12 cellular contexts compared by ENCODE assay signal in genomic region chr5:141431286-141431685, GRCh38. TPM values are rescaled to one million over a fixed set of nuclear protein-coding genes. Genes with fewer than 3 reads are reported as not detected.
DNase-seq lines count a peak whose midpoint lies in the region; ATAC-seq and TF ChIP-seq lines count a peak whose summit lies in the region.
"Had no signal": no experiment of that assay in that cellular context is flagged by ENCODE, and none has a peak within 500 bp of the region (broad histone marks: within the 10 kb centered on the region; RNA-seq: fewer than 3 reads in every experiment).

No MANE protein-coding gene starts in this region.

- peaks cover 21% of the 10 kb centered on the region for H3K36me3 Mint-ChIP-seq in activated CD8-positive, alpha-beta T cell treated with anti-CD3 and anti-CD28 coated beads for 36 hours (ENCODE audit: low read depth)

- CTCF ChIA-PET in AG04450 (lab: Charles Lee), result interaction anchor here (0.8 to 7.2 kb wide), 10 partner anchors 10 to 136 kb away, joined by 3 to 94 read pairs (median 10); partner anchors contain the start of genes PCDHGA10 and PCDHGA11
- CTCF ChIA-PET in activated CD8-positive, alpha-beta T cell treated with anti-CD3 and anti-CD28 coated beads for 36 hours (lab: Charles Lee), result interaction anchor here (1.4 to 4.3 kb wide), 18 partner anchors 11 to 135 kb away, joined by 3 to 40 read pairs (median 11); partner anchors contain the start of genes PCDHGA10, PCDHGA11, PCDHGA9 and PCDHGB3

- ATAC-seq in activated CD8-positive, alpha-beta T cell treated with anti-CD3 and anti-CD28 coated beads for 36 hours, result no peak
- ATAC-seq in right lobe of liver, result peak in 1 of 4 donors; percentile 32
- ATAC-seq: left colon had no signal

- H3K4me3 ChIP-seq in AG04450 (ENCODE audit: low read depth, low read length), result no peak overlapping the region
- peak overlapping the region in 2 of 3 donors; percentile 0 to 24 for H3K4me3 ChIP-seq in right lobe of liver

- TF ChIP-seq POLR2A in GM19099 (IDR thresholded peaks at IDR 0.05; ENCODE audit: extremely low read depth, insufficient read length, low read depth) (peak; percentile 53), right lobe of liver (IDR thresholded peaks at IDR 0.05) (no peak)

- peaks cover 22% of the 10 kb centered on the region for H3K9me3 Mint-ChIP-seq in activated CD8-positive, alpha-beta T cell treated with anti-CD3 and anti-CD28 coated beads for 36 hours

- H3K27me3 ChIP-seq in AG04450 (ENCODE audit: control insufficient read depth, insufficient read depth, low read length) (no peaks in the 10 kb centered on the region), right lobe of liver (no peaks in the 10 kb centered on the region)

- intact Hi-C loops in activated CD8-positive, alpha-beta T cell treated with anti-CD3 and anti-CD28 coated beads for 36 hours (cut with micrococcal nuclease), result no loop called here
- intact Hi-C loops in right lobe of liver (cut with DNase I), result no loop called here

- H3K9me3 ChIP-seq in AG04450 (ENCODE audit: control insufficient read depth, insufficient read depth, low read length) (peaks cover 60% of the 10 kb centered on the region), right lobe of liver (peaks cover 0 to 7% (median 6%) of the 10 kb centered on the region in 4 donors)

- no peaks in the 10 kb centered on the region for H3K4me1 ChIP-seq in right lobe of liver

- H3K36me3 ChIP-seq in right lobe of liver, result no peaks in the 10 kb centered on the region

- peaks cover 5% of the 10 kb centered on the region for H3K4me1 Mint-ChIP-seq in activated CD8-positive, alpha-beta T cell treated with anti-CD3 and anti-CD28 coated beads for 36 hours (ENCODE audit: low read depth)
- H3K4me1 Mint-ChIP-seq: brain had no signal

- POLR2A ChIA-PET in AG04450 (lab: Yijun Ruan, JAX), result no interaction called here
- POLR2A ChIA-PET in activated CD8-positive, alpha-beta T cell treated with anti-CD3 and anti-CD28 coated beads for 36 hours (lab: Charles Lee), result no interaction called here

- H3K27ac Mint-ChIP-seq in activated CD8-positive, alpha-beta T cell treated with anti-CD3 and anti-CD28 coated beads for 36 hours, result no peak overlapping the region
- H3K27ac Mint-ChIP-seq: brain had no signal

- TF ChIP-seq CTCF in AG04450 (IDR thresholded peaks at IDR 0.05; ENCODE audit: low read depth, low read length) (no peak), right lobe of liver (IDR thresholded peaks at IDR 0.05) (no peak)
- no peak for TF ChIP-seq CTCF in activated CD8-positive, alpha-beta T cell treated with anti-CD3 and anti-CD28 coated beads for 36 hours (IDR thresholded peaks at IDR 0.05)

- H3K27ac ChIP-seq in AG04450 (ENCODE audit: low read depth, low read length), result peak overlapping the region; percentile 21
- H3K27ac ChIP-seq in right lobe of liver, result no peak overlapping the region

- no peak for DNase-seq in AG04450 (ENCODE audit: low read depth, low spot score)
- DNase-seq in activated CD8-positive, alpha-beta T cell treated with anti-CD3 and anti-CD28 coated beads for 36 hours, result peak; percentile 22
- DNase-seq in right lobe of liver, result no peak
- DNase-seq in midbrain (lab: John Stamatoyannopoulos, UW), result no peak
- DNase-seq in NCI-H1417 (lab: John Stamatoyannopoulos, UW), result no peak
- no peak for DNase-seq in NCI-H524 treated with DMSO at 0.1 percent for 48 hours (lab: John Stamatoyannopoulos, UW)
- DNase-seq in hippocampal formation (lab: John Stamatoyannopoulos, UW), result no peak
- DNase-seq: DMS53, left colon, NCI-H146 had no signal

- H3K27me3 Mint-ChIP-seq in activated CD8-positive, alpha-beta T cell treated with anti-CD3 and anti-CD28 coated beads for 36 hours, result peaks cover 51% of the 10 kb centered on the region

- WGBS in right lobe of liver (ENCODE audit: insufficient coverage, low coverage, low lambda C conversion rate, missing lambda C conversion rate), result 16% methylated on average over 5 of the region's 37 CpGs

- H3K4me3 Mint-ChIP-seq in activated CD8-positive, alpha-beta T cell treated with anti-CD3 and anti-CD28 coated beads for 36 hours, result peak overlapping the region; percentile 35
- H3K4me3 Mint-ChIP-seq: brain had no signal

RNA-seq across cellular contexts. Expression of gene PCDHGA12, which starts 1.0 kb away (rescaled TPM):
- polyA plus RNA-seq in AG04450 (2011; rRNA removed), result 3.4 and 4.3 TPM in 2 replicates
- polyA minus RNA-seq in AG04450 (2011; rRNA and poly(A)+ RNA removed), result 6.3 TPM in 2 replicates
- total RNA-seq in activated CD8-positive, alpha-beta T cell treated with anti-CD3 and anti-CD28 coated beads for 36 hours, result not detected
- 1 to 10 TPM in 4 of 6 experiments, under 1 TPM in 2; 0.73 to 1.6 (median 1.3) TPM for total RNA-seq in right lobe of liver

RNA-seq across cellular contexts. Expression of gene PCDHGA11, which starts 10.4 kb away (rescaled TPM):
- polyA plus RNA-seq in AG04450 (2011; rRNA removed), result 7.5 and 7.7 TPM in 2 replicates
- 19.1 and 20.4 TPM in 2 replicates for polyA minus RNA-seq in AG04450 (2011; rRNA and poly(A)+ RNA removed)
- not detected for total RNA-seq in activated CD8-positive, alpha-beta T cell treated with anti-CD3 and anti-CD28 coated beads for 36 hours
- 1 to 10 TPM in 3 of 6 experiments, under 1 TPM in 3; 0.81 to 1.7 (median 1.1) TPM for total RNA-seq in right lobe of liver

RNA-seq across cellular contexts. Expression of gene PCDHGB7, which starts 13.8 kb away (rescaled TPM):
- 16.2 and 17.0 TPM in 2 replicates for polyA plus RNA-seq in AG04450 (2011; rRNA removed)
- polyA minus RNA-seq in AG04450 (2011; rRNA and poly(A)+ RNA removed), result 31.6 and 32.8 TPM in 2 replicates
- total RNA-seq in activated CD8-positive, alpha-beta T cell treated with anti-CD3 and anti-CD28 coated beads for 36 hours, result not detected
- total RNA-seq in right lobe of liver, result 1 to 10 TPM; 1.2 to 3.7 (median 2.7) TPM

RNA-seq across cellular contexts. Expression of gene PCDHGA10, which starts 18.5 kb away (rescaled TPM):
- polyA plus RNA-seq in AG04450 (2011; rRNA removed), result 9.2 and 11.7 TPM in 2 replicates
- polyA minus RNA-seq in AG04450 (2011; rRNA and poly(A)+ RNA removed), result 24.5 and 24.9 TPM in 2 replicates
- not detected for total RNA-seq in activated CD8-positive, alpha-beta T cell treated with anti-CD3 and anti-CD28 coated beads for 36 hours
- 1 to 10 TPM; 1.5 to 4.6 (median 2.8) TPM for total RNA-seq in right lobe of liver

RNA-seq across cellular contexts. Expression of gene PCDHGB6, which starts 23.5 kb away (rescaled TPM):
- polyA plus RNA-seq in AG04450 (2011; rRNA removed), result 3.3 and 3.8 TPM in 2 replicates
- 8.0 and 8.6 TPM in 2 replicates for polyA minus RNA-seq in AG04450 (2011; rRNA and poly(A)+ RNA removed)
- under 1 TPM in 1 of 2 experiments, not detected in 1; 0.09 TPM for total RNA-seq in activated CD8-positive, alpha-beta T cell treated with anti-CD3 and anti-CD28 coated beads for 36 hours
- 1 to 10 TPM; 1.9 to 5.0 (median 2.9) TPM for total RNA-seq in right lobe of liver
